21 cellular contexts compared by ENCODE assay signal in the genomic region with DNA sequence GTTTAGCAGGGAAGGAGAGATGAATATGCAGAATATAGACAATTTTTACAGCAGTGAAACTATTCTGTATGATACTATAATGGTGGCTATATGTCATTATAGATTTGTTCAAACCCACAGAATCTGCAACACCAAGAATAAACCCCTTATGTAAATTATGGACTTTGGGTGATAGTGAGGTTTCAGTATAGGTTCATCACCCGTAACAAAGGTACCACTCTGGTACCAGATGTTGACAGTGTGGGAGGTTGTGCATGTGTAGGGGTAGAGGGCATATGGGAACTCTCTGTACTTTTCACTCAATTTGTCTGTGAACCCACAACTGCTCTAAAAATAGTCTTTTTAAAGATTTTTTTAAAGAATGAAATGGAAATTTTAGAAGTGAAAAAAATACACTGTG.
"Had no signal": no experiment of that assay in that cellular context is flagged by ENCODE, and none has a peak within 500 bp of the region (broad histone marks: within the 10 kb centered on the region; RNA-seq: fewer than 3 reads in every experiment).

No MANE protein-coding gene starts in this region.

- H3K4me3 ChIP-seq: body of pancreas, coronary artery, esophagus squamous epithelium, mucosa of descending colon, pancreas, tibial artery, vagina had no signal

- H3K27ac ChIP-seq: body of pancreas, coronary artery, esophagus squamous epithelium, pancreas, tibial artery, vagina had no signal

- H3K4me3 Mint-ChIP-seq: activated CD4-positive, alpha-beta T cell treated with anti-CD3 and anti-CD28 coated beads, Interleukin-2, amount 10 ng/mL, durations not matched to agents 7 days and 5 days; activated naive CD8-positive, alpha-beta T cell; activated T-cell treated with anti-CD3 and anti-CD28 coated beads, Interleukin-2, amount 50 U/mL, for 72 hours; memory B cell; naive thymus-derived CD4-positive, alpha-beta T cell had no signal

- H3K27me3 Mint-ChIP-seq: activated CD4-positive, alpha-beta T cell treated with anti-CD3 and anti-CD28 coated beads, Interleukin-2, amount 10 ng/mL, durations not matched to agents 7 days and 5 days; activated naive CD8-positive, alpha-beta T cell; memory B cell; naive thymus-derived CD4-positive, alpha-beta T cell had no signal

- ATAC-seq: activated T-cell treated with anti-CD3 and anti-CD28 coated beads, Interleukin-2, amount 50 U/mL, for 72 hours; body of pancreas; left ventricle myocardium superior; mucosa of descending colon; naive thymus-derived CD4-positive, alpha-beta T cell; pancreas had no signal

- DNase-seq: activated CD4-positive, alpha-beta T cell treated with anti-CD3 and anti-CD28 coated beads, Interleukin-2, amount 10 ng/mL, durations not matched to agents 7 days and 5 days; activated CD8-positive, alpha-beta memory T cell treated with anti-CD3 and anti-CD28 coated beads, Interleukin-2, amount 50 U/mL, for 48 hours; activated gamma-delta T cell; activated T-cell treated with anti-CD3 and anti-CD28 coated beads, Interleukin-2, amount 50 U/mL, for 72 hours; amniotic stem cell; body of pancreas; central memory CD4-positive, alpha-beta T cell; esophagus squamous epithelium; hypothalamus; kidney; left ventricle myocardium superior; mucosa of descending colon; naive thymus-derived CD4-positive, alpha-beta T cell; pancreas; stimulated activated CD4-positive, alpha-beta T cell treated with anti-CD3 and anti-CD28 coated beads, Interleukin-2, amount 100 ng/mL, for 48 hours; stimulated activated naive CD4-positive, alpha-beta T cell; tibial artery had no signal

- H3K27ac Mint-ChIP-seq: activated CD4-positive, alpha-beta T cell treated with anti-CD3 and anti-CD28 coated beads, Interleukin-2, amount 10 ng/mL, durations not matched to agents 7 days and 5 days; activated naive CD8-positive, alpha-beta T cell; activated T-cell treated with anti-CD3 and anti-CD28 coated beads, Interleukin-2, amount 50 U/mL, for 72 hours; memory B cell; naive thymus-derived CD4-positive, alpha-beta T cell had no signal
